ENCODE assay signal across 8 cellular contexts in the genomic region with DNA sequence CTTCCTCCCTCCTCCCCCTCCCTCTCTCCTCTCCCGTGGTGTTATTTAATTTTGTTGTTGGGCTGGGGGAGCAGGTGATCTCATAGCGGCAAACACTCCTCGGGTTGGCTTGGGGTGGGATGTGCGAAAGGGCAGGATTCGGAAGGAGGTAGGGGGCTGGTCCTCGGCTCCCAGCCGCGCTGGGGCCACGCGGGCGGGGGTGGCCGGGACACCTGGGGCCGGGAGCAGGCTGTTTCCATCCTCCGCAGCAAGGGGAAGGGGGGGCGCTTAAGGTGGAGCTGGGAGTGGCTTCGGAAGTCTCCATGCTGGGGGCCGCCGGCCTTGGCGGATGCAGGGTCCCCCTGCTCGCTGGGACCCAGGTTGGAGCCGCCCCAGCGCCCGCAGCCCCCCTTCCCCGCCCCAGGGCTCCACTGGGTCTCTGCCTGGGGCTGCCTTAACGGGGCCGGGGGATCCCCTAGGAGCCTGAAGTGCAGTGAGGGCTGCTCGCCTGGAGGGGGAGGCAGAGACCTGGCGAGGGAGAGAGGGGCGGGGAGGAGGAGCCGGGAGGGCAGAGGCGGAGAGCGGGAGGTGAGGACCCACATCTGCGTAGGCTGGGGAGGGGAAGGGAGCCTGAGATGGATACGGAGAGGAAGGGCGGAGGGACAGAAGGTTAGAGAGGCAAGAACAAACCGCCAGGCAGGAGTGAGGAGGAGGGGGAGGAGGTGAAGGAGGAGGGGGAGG. TPM values are rescaled to one million over a fixed set of nuclear protein-coding genes. Genes with fewer than 3 reads are reported as not detected.
DNase-seq lines count a peak whose midpoint lies in the region; ATAC-seq and TF ChIP-seq lines count a peak whose summit lies in the region.

No MANE protein-coding gene starts in this region.

- peak overlapping the region; percentile 98 for H3K4me3 Mint-ChIP-seq in T-helper 17 cell

- no peaks in the 10 kb centered on the region for H3K36me3 ChIP-seq in aorta (ENCODE audit: control insufficient read depth in 1 of 2, insufficient read depth in 2 of 2, low read length in 1 of 2)

- peak overlapping the region; percentile 7 to 8 for H3K4me3 ChIP-seq in aorta (ENCODE audit: low read length in 2 of 2)

- H3K4me1 Mint-ChIP-seq in T-helper 17 cell, result peaks cover 33% of the 10 kb centered on the region

- peak; percentile 95 for TF ChIP-seq CTCF in GM10266 (IDR thresholded peaks at IDR 0.05; ENCODE audit: control insufficient read depth, insufficient read depth, low read depth, missing control alignments)

- ATAC-seq in HG02798 (IDR thresholded peaks at IDR 0.05; ENCODE audit: poor library complexity, unreplicated experiment) (peak; percentile 88), T-helper 17 cell (peak; percentile 86), aorta (ENCODE audit: low FRiP score) (peak; percentile 95)

- H3K4me1 ChIP-seq in aorta (ENCODE audit: control insufficient read depth in 1 of 2, insufficient read depth in 2 of 2, low read length in 2 of 2), result peaks cover 0 to 3% of the 10 kb centered on the region in 2 donors

- intact Hi-C loops in aorta (cut with DNase I), result loop anchor here in 1 of 2 donors (5.0 to 10.0 kb wide), 3 partner anchors 71 to 328 kb away; a partner anchor contains a TSS

- no peaks in the 10 kb centered on the region for H3K36me3 Mint-ChIP-seq in T-helper 17 cell (ENCODE audit: low read depth)

- H3K9me3 ChIP-seq in T-helper 17 cell (ENCODE audit: control insufficient read depth, low read length, poor library complexity, severe bottlenecking) (no peaks in the 10 kb centered on the region), aorta (ENCODE audit: control insufficient read depth, low read length) (no peaks in the 10 kb centered on the region)

- H3K27ac ChIP-seq in angular gyrus (ENCODE audit: low read depth, low read length) (peak overlapping the region; percentile 99), aorta (ENCODE audit: low read depth in 1 of 2, low read length in 2 of 2) (peak overlapping the region in 1 of 2 donors; percentile 1)

- DNase-seq in GM10266 (ENCODE audit: extremely low spot score) (peak; percentile 90), NCI-H1694 treated with DMSO at 0.1 percent for 48 hours (lab: John Stamatoyannopoulos, UW) (peak; percentile 94), T-helper 17 cell (peak; percentile 86 to 95 (median 89)), hepatic stellate cell (ENCODE audit: low spot score) (peak; percentile 92), retina (peak; percentile 90), aorta (peak; percentile 92 to 95)

- H3K27ac Mint-ChIP-seq in T-helper 17 cell, result peak overlapping the region; percentile 95

- 1% methylated on average over 20 to 35 of the region's 36 CpGs for WGBS in aorta, 2 donors

- H3K27me3 ChIP-seq in aorta (ENCODE audit: control insufficient read depth in 1 of 2, insufficient read depth in 2 of 2, low read length in 1 of 2), result no peaks in the 10 kb centered on the region

- H3K27me3 Mint-ChIP-seq in T-helper 17 cell, result no peaks in the 10 kb centered on the region

RNA-seq across cellular contexts. Expression of a gene that starts 0.4 kb away (rescaled TPM):
- total RNA-seq in T-helper 17 cell, result 1 to 10 TPM; 7.4 to 9.6 TPM
- total RNA-seq in aorta, result 10 to 100 TPM in 1 of 2 donors, 1 to 10 TPM in 1; 6.4 to 12.0 TPM
- 10 to 100 TPM; 13.9 to 59.5 TPM for polyA plus RNA-seq in aorta

RNA-seq across cellular contexts. Expression of a gene that starts 9.2 kb away (rescaled TPM):
- total RNA-seq in T-helper 17 cell (10 to 100 TPM; 29.7 to 38.2 TPM), aorta (10 to 100 TPM in 1 of 2 donors, 1 to 10 TPM in 1; 1.5 to 10.7 TPM)
- polyA plus RNA-seq in aorta, result 1 to 10 TPM; 5.3 to 6.8 TPM

RNA-seq across cellular contexts. Expression of a gene that starts 26.5 kb away (rescaled TPM):
- total RNA-seq in T-helper 17 cell, result 1 to 10 TPM; 2.8 to 3.4 TPM
- under 1 TPM; 0.52 to 0.96 TPM for total RNA-seq in aorta
- polyA plus RNA-seq in aorta, result 1 to 10 TPM in 1 of 2 donors, not detected in 1; 2.0 TPM

RNA-seq across cellular contexts. Expression of a gene that starts 27.0 kb away (rescaled TPM):
- total RNA-seq in T-helper 17 cell (10 to 100 TPM; 11.9 to 12.6 TPM), aorta (10 to 100 TPM; 14.6 to 17.9 TPM)
- polyA plus RNA-seq in aorta, result 10 to 100 TPM; 21.5 to 25.4 TPM

RNA-seq across cellular contexts. Expression of a gene that starts 27.4 kb away (rescaled TPM):
- total RNA-seq in T-helper 17 cell (1,000 to 10,000 TPM; 2,478 to 2,506 TPM), aorta (100 to 1,000 TPM; 900 to 909 TPM)
- polyA plus RNA-seq in aorta, result 1,000 to 10,000 TPM; 2,172 to 2,376 TPM
